Comparison of ENCODE assay signal across 8 cellular contexts in genomic region chr21:31559368-31560119, GRCh38.
DNase-seq lines count a peak whose midpoint lies in the region; ATAC-seq and TF ChIP-seq lines count a peak whose summit lies in the region.

No MANE protein-coding gene starts in this region.

- peaks cover 9% of the 10 kb centered on the region for H3K36me3 Mint-ChIP-seq in activated CD8-positive, alpha-beta T cell treated with anti-CD3 and anti-CD28 coated beads for 36 hours (ENCODE audit: low read depth)

- no peaks in the 10 kb centered on the region for H3K9me3 Mint-ChIP-seq in activated CD8-positive, alpha-beta T cell treated with anti-CD3 and anti-CD28 coated beads for 36 hours

- ATAC-seq in HG03097 (IDR thresholded peaks at IDR 0.05; ENCODE audit: low FRiP score, unreplicated experiment), result peak; percentile 73
- ATAC-seq in activated CD8-positive, alpha-beta T cell treated with anti-CD3 and anti-CD28 coated beads for 36 hours, result peak; percentile 85

- peaks cover 24% of the 10 kb centered on the region for H3K27me3 Mint-ChIP-seq in activated CD8-positive, alpha-beta T cell treated with anti-CD3 and anti-CD28 coated beads for 36 hours

- H3K4me1 Mint-ChIP-seq in activated CD8-positive, alpha-beta T cell treated with anti-CD3 and anti-CD28 coated beads for 36 hours (ENCODE audit: low read depth), result peaks cover 28% of the 10 kb centered on the region

- no peak for TF ChIP-seq CTCF in activated CD8-positive, alpha-beta T cell treated with anti-CD3 and anti-CD28 coated beads for 36 hours (IDR thresholded peaks at IDR 0.05)

- DNase-seq in SIG-M5 treated with dmso at 0.1 percent for 504 hours (lab: John Stamatoyannopoulos, UW; ENCODE audit: unreplicated experiment), result peak; percentile 54
- DNase-seq in SIG-M5 (lab: John Stamatoyannopoulos, UW), result no peak
- peak; percentile 98 for DNase-seq in NCI-H345 treated with DMSO at 0.1 percent for 48 hours (lab: John Stamatoyannopoulos, UW; ENCODE audit: unreplicated experiment)
- DNase-seq in activated CD8-positive, alpha-beta T cell treated with anti-CD3 and anti-CD28 coated beads for 36 hours, result peak; percentile 97
- peak; percentile 99 for DNase-seq in ecto neural progenitor cell (ENCODE audit: low spot score)
- DNase-seq in medulla oblongata (ENCODE audit: extremely low spot score), result peak; percentile 94
- peak; percentile 80 to 96 (median 91) for DNase-seq in stimulated activated CD4-positive, alpha-beta T cell treated with anti-CD3 and anti-CD28 coated beads, TNF-alpha, amount 100 ng/mL, for 4 hours (ENCODE audit: low read depth in 3 of 3)

- POLR2A ChIA-PET in activated CD8-positive, alpha-beta T cell treated with anti-CD3 and anti-CD28 coated beads for 36 hours (lab: Charles Lee), result interaction anchor here (0.6 to 1.5 kb wide), 12 partner anchors 24 to 427 kb away, joined by 3 to 4 read pairs (median 3); no protein-coding TSS in a partner anchor

- peak overlapping the region; percentile 86 for H3K4me3 Mint-ChIP-seq in activated CD8-positive, alpha-beta T cell treated with anti-CD3 and anti-CD28 coated beads for 36 hours

- intact Hi-C loops in activated CD8-positive, alpha-beta T cell treated with anti-CD3 and anti-CD28 coated beads for 36 hours (cut with micrococcal nuclease), result loop anchor here (5.0 to 10.0 kb wide), 2 partner anchors 135 to 217 kb away; partner anchors contain the start of gene TIAM1

- CTCF ChIA-PET in activated CD8-positive, alpha-beta T cell treated with anti-CD3 and anti-CD28 coated beads for 36 hours (lab: Charles Lee), result interaction anchor here (0.7 to 2.9 kb wide), 27 partner anchors 11 to 461 kb away, joined by 3 to 27 read pairs (median 4); no protein-coding TSS in a partner anchor

- peak overlapping the region; percentile 91 for H3K27ac Mint-ChIP-seq in activated CD8-positive, alpha-beta T cell treated with anti-CD3 and anti-CD28 coated beads for 36 hours
